ENCODE assay signal across 8 cellular contexts in genomic region chr17:42563543-42563942, GRCh38. TPM values are rescaled to one million over a fixed set of nuclear protein-coding genes. Genes with fewer than 3 reads are reported as not detected.
DNase-seq lines count a peak whose midpoint lies in the region; ATAC-seq and TF ChIP-seq lines count a peak whose summit lies in the region.

No MANE protein-coding gene starts in this region.

- H3K79me1 ChIP-seq in neuronal stem cell (ENCODE audit: low read depth, low read length) = peaks cover 22% of the 10 kb centered on the region

- no peak overlapping the region for H3K27ac ChIP-seq in HUES6 (ENCODE audit: low read depth, low read length)
- H3K27ac ChIP-seq in body of pancreas = peak overlapping the region; percentile 72 to 93 (median 88)
- no peak overlapping the region for H3K27ac ChIP-seq in neuronal stem cell (replicated peaks; ENCODE audit: low read length)

- peaks cover 0 to 3% (median 0%) of the 10 kb centered on the region in 7 donors for H3K9me3 Mint-ChIP-seq in CD14-positive monocyte

- H3K27me3 ChIP-seq in HUES6 (ENCODE audit: control insufficient read depth, insufficient read depth, low read length) (no peaks in the 10 kb centered on the region), body of pancreas (no peaks in the 10 kb centered on the region), neuronal stem cell (ENCODE audit: control insufficient read depth in 3 of 3, insufficient read depth in 3 of 3, low read depth in 1 of 3, low read length in 3 of 3) (no peaks in the 10 kb centered on the region)

- no peak overlapping the region for H3K23ac ChIP-seq in neuronal stem cell (ENCODE audit: low read depth, low read length, poor library complexity)

- H3K9me3 ChIP-seq in HUES6 (ENCODE audit: control insufficient read depth, insufficient read depth, low read depth, low read length) = no peaks in the 10 kb centered on the region
- no peaks in the 10 kb centered on the region for H3K9me3 ChIP-seq in body of pancreas
- H3K9me3 ChIP-seq in neuronal stem cell (replicated peaks in 1 of 2; ENCODE audit: control insufficient read depth in 2 of 2, insufficient read depth in 1 of 2, low read depth in 1 of 2, low read length in 2 of 2) = no peaks in the 10 kb centered on the region

- DNase-seq in CD14-positive monocyte (ENCODE audit: low spot score) (no peak), body of pancreas (peak; percentile 65 to 82 (median 78)), myocyte (ENCODE audit: low read depth) (peak; percentile 37), neuronal stem cell (ENCODE audit: low spot score) (no peak), NCI-H1694 treated with DMSO at 0.1 percent for 48 hours (lab: John Stamatoyannopoulos, UW) (no peak)
- DNase-seq in stimulated activated CD4-positive, alpha-beta T cell treated with anti-CD3 and anti-CD28 coated beads, Interleukin-4, amount 100 ng/mL, for 24 hours = no peak

- TF ChIP-seq POLR2A in body of pancreas (IDR thresholded peaks at IDR 0.05) = no peak

- peaks cover 0 to 10% (median 1%) of the 10 kb centered on the region in 3 donors for H3K27me3 Mint-ChIP-seq in CD14-positive monocyte (ENCODE audit: low read depth in 3 of 3)

- H3K36me3 ChIP-seq in HUES6 (ENCODE audit: control insufficient read depth, insufficient read depth, low read length) = peaks cover 34% of the 10 kb centered on the region
- peaks cover 0 to 15% of the 10 kb centered on the region in 2 donors for H3K36me3 ChIP-seq in body of pancreas (replicated peaks in 1 of 2; ENCODE audit: insufficient read depth in 1 of 2, low read depth in 2 of 2)
- H3K36me3 ChIP-seq in neuronal stem cell (replicated peaks in 1 of 2; ENCODE audit: control insufficient read depth in 2 of 2, insufficient read depth in 2 of 2, low read length in 2 of 2) = peaks cover 22 to 39% of the 10 kb centered on the region in 2 donors

- H3K4me1 ChIP-seq in HUES6 (ENCODE audit: control insufficient read depth, insufficient read depth, low read length) (peaks cover 20% of the 10 kb centered on the region), body of pancreas (peaks cover 55% of the 10 kb centered on the region), neuronal stem cell (ENCODE audit: control insufficient read depth in 2 of 2, insufficient read depth in 1 of 2, low read depth in 1 of 2, low read length in 2 of 2) (peaks cover 15 to 16% of the 10 kb centered on the region in 2 donors)

- H3K9ac ChIP-seq in HUES6 (ENCODE audit: low read length) (peak overlapping the region; percentile 92), neuronal stem cell (ENCODE audit: low read depth, low read length, poor library complexity) (no peak overlapping the region)

- no peak overlapping the region for H3K14ac ChIP-seq in neuronal stem cell (ENCODE audit: low read length)

- no peak for TF ChIP-seq CTCF in CD14-positive monocyte (IDR thresholded peaks at IDR 0.05)
- TF ChIP-seq CTCF in body of pancreas (IDR thresholded peaks at IDR 0.05) = peak in 3 of 7 experiments; percentile 3 to 31 (median 25)

- H3K4me2 ChIP-seq in neuronal stem cell (ENCODE audit: insufficient read depth, low read length, poor library complexity, severe bottlenecking) = no peak overlapping the region

- H3K4me3 ChIP-seq in HUES6 (ENCODE audit: low read depth, low read length) (peak overlapping the region; percentile 81; the same call in 1 of the 2 replicates), body of pancreas (no peak overlapping the region), neuronal stem cell (ENCODE audit: low read length in 2 of 2) (peak overlapping the region in 1 of 2 donors; percentile 66)

- H3K27ac Mint-ChIP-seq in CD14-positive monocyte = peak overlapping the region in 6 of 7 donors; percentile 61 to 91 (median 81)

- H2BK12ac ChIP-seq in neuronal stem cell (ENCODE audit: low read length) = no peak overlapping the region

- no peak overlapping the region for H2BK15ac ChIP-seq in neuronal stem cell (ENCODE audit: low read length)

- no peak overlapping the region for H4K91ac ChIP-seq in neuronal stem cell (ENCODE audit: low read depth, low read length, poor library complexity)

- ATAC-seq in body of pancreas (no peak), GM18873 (IDR thresholded peaks at IDR 0.05; ENCODE audit: low FRiP score, unreplicated experiment) (no peak)

- H2AFZ ChIP-seq in neuronal stem cell (ENCODE audit: low read length) = no peak overlapping the region

- peaks cover 33% of the 10 kb centered on the region for H3K4me1 Mint-ChIP-seq in CD14-positive monocyte

- H3K18ac ChIP-seq in neuronal stem cell (ENCODE audit: low read length) = no peak overlapping the region

- no peak overlapping the region for H3K4ac ChIP-seq in neuronal stem cell (ENCODE audit: low read length)

- H3K4me3 Mint-ChIP-seq in CD14-positive monocyte = peak overlapping the region; percentile 9 to 13

- H2BK120ac ChIP-seq in neuronal stem cell (ENCODE audit: low read depth, low read length) = no peak overlapping the region

- H3K36me3 Mint-ChIP-seq in CD14-positive monocyte = peaks cover 24 to 32% of the 10 kb centered on the region in 2 donors

- intact Hi-C loops in CD14-positive monocyte (cut with micrococcal nuclease) = loop anchor here in 1 of 2 donors (2.0 kb wide), 1 partner anchor 13 kb away; the partner anchor contains the start of gene PSMC3IP
- intact Hi-C loops in body of pancreas (cut with DNase I) = no loop called here

- H2AK5ac ChIP-seq in neuronal stem cell (ENCODE audit: low read depth, low read length) = no peak overlapping the region

- no peak overlapping the region for H2BK5ac ChIP-seq in neuronal stem cell (ENCODE audit: low read length)

- H4K8ac ChIP-seq in neuronal stem cell (ENCODE audit: low read depth, low read length) = no peak overlapping the region

- WGBS in body of pancreas, 2 donors = 0 to 10% methylated on average over 1 of the region's 1 CpG
- no CpG with 5 or more reads among the region's 1 CpG for WGBS in neuronal stem cell (ENCODE audit: extremely low coverage in 2 of 2, insufficient read length in 2 of 2, insufficient replicate concordance in 1 of 2), 2 donors

RNA-seq across cellular contexts. Expression of gene COASY, which starts 1.6 kb away (rescaled TPM):
- 10 to 100 TPM; 52.6 to 57.9 TPM for polyA plus RNA-seq in CD14-positive monocyte
- total RNA-seq in body of pancreas (10 to 100 TPM; 24.1 to 60.6 TPM), myocyte (23.7 and 24.4 TPM in 2 replicates)
- 61.8 TPM for polyA plus RNA-seq in myocyte (2012)
- polyA plus RNA-seq in neuronal stem cell (2013, experiment 1 of 2) = 74.9 TPM
- 76.5 TPM for polyA plus RNA-seq in neuronal stem cell (2013, experiment 2 of 2)

RNA-seq across cellular contexts. Expression of gene MLX, which starts 3.4 kb away (rescaled TPM):
- 10 to 100 TPM; 61.4 to 63.5 TPM for polyA plus RNA-seq in CD14-positive monocyte
- 10 to 100 TPM; 24.9 to 28.7 TPM for total RNA-seq in body of pancreas
- total RNA-seq in myocyte = 41.1 and 47.1 TPM in 2 replicates
- polyA plus RNA-seq in myocyte (2012) = 50.8 TPM
- 25.1 TPM for polyA plus RNA-seq in neuronal stem cell (2013, experiment 1 of 2)
- polyA plus RNA-seq in neuronal stem cell (2013, experiment 2 of 2) = 25.5 TPM

RNA-seq across cellular contexts. Expression of gene HSD17B1, which starts 10.8 kb away (rescaled TPM):
- under 1 TPM; 0.19 to 0.27 TPM for polyA plus RNA-seq in CD14-positive monocyte
- total RNA-seq in body of pancreas (1 to 10 TPM in 1 of 2 donors, under 1 TPM in 1; 0.78 to 9.2 TPM), myocyte (0.56 and 0.88 TPM in 2 replicates)
- polyA plus RNA-seq in myocyte (2012) = 4.6 TPM
- polyA plus RNA-seq in neuronal stem cell (2013, experiment 1 of 2) = 1.6 TPM
- 1.8 TPM for polyA plus RNA-seq in neuronal stem cell (2013, experiment 2 of 2)

RNA-seq across cellular contexts. Expression of gene PSMC3IP, which starts 14.0 kb away (rescaled TPM):
- polyA plus RNA-seq in CD14-positive monocyte = not detected
- total RNA-seq in body of pancreas (1 to 10 TPM in 1 of 2 donors, not detected in 1; 2.1 TPM), myocyte (1.2 and 2.3 TPM in 2 replicates)
- polyA plus RNA-seq in myocyte (2012) = 5.0 TPM
- polyA plus RNA-seq in neuronal stem cell (2013, experiment 1 of 2) = 27.2 TPM
- polyA plus RNA-seq in neuronal stem cell (2013, experiment 2 of 2) = 27.4 TPM

RNA-seq across cellular contexts. Expression of gene NAGLU, which starts 27.5 kb away (rescaled TPM):
- 10 to 100 TPM; 10.4 to 24.9 TPM for polyA plus RNA-seq in CD14-positive monocyte
- 100 to 1,000 TPM in 1 of 2 donors, 10 to 100 TPM in 1; 46.4 to 110 TPM for total RNA-seq in body of pancreas
- total RNA-seq in myocyte = 94.1 and 98.8 TPM in 2 replicates
- 71.7 TPM for polyA plus RNA-seq in myocyte (2012)
- 6.6 TPM for polyA plus RNA-seq in neuronal stem cell (2013, experiment 1 of 2)
- 6.4 TPM for polyA plus RNA-seq in neuronal stem cell (2013, experiment 2 of 2)

Comparison
In these comparisons a context has a peak if more than half of its experiments do, and no peak if none do; other contexts are left out.
1. DNase-seq: peak in body of pancreas (4 of 4) and myocyte (single experiment); none in CD14-positive monocyte (single experiment), neuronal stem cell (single experiment), NCI-H1694 treated with DMSO at 0.1 percent for 48 hours (single experiment) and stimulated activated CD4-positive, alpha-beta T cell treated with anti-CD3 and anti-CD28 coated beads, Interleukin-4, amount 100 ng/mL, for 24 hours (single experiment).
2. H3K27ac ChIP-seq: peak in body of pancreas (4 of 4); none in HUES6 (single experiment) and neuronal stem cell (single experiment).